ENCODE assay signal across 8 cellular contexts in genomic region chr3:45167011-45167911, GRCh38.
DNase-seq lines count a peak whose midpoint lies in the region; ATAC-seq lines count a peak whose summit lies in the region.

No MANE protein-coding gene starts in this region.

- DNase-seq in EH (ENCODE audit: low read depth) (peak; percentile 97), NCI-H2171 (lab: John Stamatoyannopoulos, UW) (peak; percentile 59), cerebellar cortex (ENCODE audit: low spot score) (peak; percentile 52), kidney tubule cell (ENCODE audit: low spot score) (peak; percentile 99)
- peak; percentile 79 for DNase-seq in activated CD4-positive, alpha-beta T cell treated with anti-CD3 and anti-CD28 coated beads for 1 hour
- DNase-seq in stimulated activated CD4-positive, alpha-beta T cell treated with anti-CD3 and anti-CD28 coated beads, Interleukin-1b, Interleukin-23, amount 100 ng/mL, for 24 hours (ENCODE audit: low read depth in 4 of 4, low spot score in 1 of 4), result peak; percentile 58 to 84 (median 68)

- ATAC-seq in HG02763 (IDR thresholded peaks at IDR 0.05; ENCODE audit: unreplicated experiment), result peak; percentile 71
- ATAC-seq in HG03025 (IDR thresholded peaks at IDR 0.05; ENCODE audit: low FRiP score, unreplicated experiment), result no peak
